ENCODE assay signal across 8 cellular contexts in genomic region chr3:195271859-195272243, GRCh38. TPM values are rescaled to one million over a fixed set of nuclear protein-coding genes. Genes with fewer than 3 reads are reported as not detected.
A peak's percentile ranks its signal among the peaks of the same experiment; 100 is the strongest.
DNase-seq lines count a peak whose midpoint lies in the region; ATAC-seq and TF ChIP-seq lines count a peak whose summit lies in the region.

No MANE protein-coding gene starts in this region.

- no peak for TF ChIP-seq POLR2A in breast epithelium (IDR thresholded peaks at IDR 0.05)

- TF ChIP-seq CTCF in A673 (conservative IDR thresholded peaks at IDR 0.05; ENCODE audit: low read depth, low read length) (no peak), breast epithelium (IDR thresholded peaks at IDR 0.05) (peak in 1 of 3 donors; percentile 3)

- H3K4me1 ChIP-seq in A673 (ENCODE audit: insufficient read depth, low read length, poor library complexity, severe bottlenecking) (peaks cover 16% of the 10 kb centered on the region), HUES48 (ENCODE audit: control insufficient read depth, insufficient read depth, low read length) (peaks cover 16% of the 10 kb centered on the region), breast epithelium (peaks cover 0 to 8% of the 10 kb centered on the region in 2 donors), mononuclear cell (ENCODE audit: insufficient read depth, low read length) (peaks cover 27% of the 10 kb centered on the region)

- peak overlapping the region; percentile 59 for H3K9ac ChIP-seq in HUES48 (ENCODE audit: low read depth, low read length)

- DNase-seq in A673 (ENCODE audit: low spot score) (no peak), breast epithelium (ENCODE audit: low spot score in 2 of 2) (no peak), NK-92 (lab: John Stamatoyannopoulos, UW; ENCODE audit: unreplicated experiment) (no peak)
- no peak for DNase-seq in stimulated activated CD4-positive, alpha-beta T cell treated with anti-CD3 and anti-CD28 coated beads, Interleukin-12 subunit alpha, Interleukin-12 subunit beta, amount 100 ng/mL, for 4 hours

- ATAC-seq in HG02759 (IDR thresholded peaks at IDR 0.05; ENCODE audit: unreplicated experiment) (no peak), GM19351 (IDR thresholded peaks at IDR 0.05; ENCODE audit: unreplicated experiment) (no peak)

- peak overlapping the region; percentile 83 for H3K27ac ChIP-seq in A673 (ENCODE audit: low read depth, low read length, poor library complexity, severe bottlenecking)
- peak overlapping the region; percentile 96 for H3K27ac ChIP-seq in HUES48 (ENCODE audit: low read depth, low read length)
- peak overlapping the region in 1 of 2 donors; percentile 70 for H3K27ac ChIP-seq in breast epithelium

- CTCF ChIA-PET in A673 (lab: Charles Lee), result interaction anchor here (0.9 to 1.6 kb wide), 4 partner anchors 171 to 600 kb away, joined by 4 to 9 read pairs (median 5); partner anchors contain the start of genes ACAP2 and LSG1

- H3K4me3 ChIP-seq in A673 (ENCODE audit: low read depth, low read length, poor library complexity, severe bottlenecking), result peak overlapping the region; percentile 67
- H3K4me3 ChIP-seq in HUES48 (ENCODE audit: low read depth, low read length), result peak overlapping the region; percentile 97
- peak overlapping the region; percentile 63 to 95 (median 72) for H3K4me3 ChIP-seq in breast epithelium
- peak overlapping the region; percentile 81 for H3K4me3 ChIP-seq in mononuclear cell (ENCODE audit: low read length)

- POLR2A ChIA-PET in A673 (lab: Charles Lee; ENCODE audit: low non-redundant PET), result no interaction called here

- intact Hi-C loops in A673 (cut with micrococcal nuclease; ENCODE audit: unreplicated experiment), result loop anchor here (1.0 to 5.0 kb wide), 3 partner anchors 170 to 579 kb away; partner anchors contain the start of gene ACAP2
- intact Hi-C loops in breast epithelium (cut with DNase I; ENCODE audit: low total_unique reads), result no loop called here

- H3K27me3 ChIP-seq in A673 (replicated peaks; ENCODE audit: insufficient read depth, low read depth, low read length, poor library complexity) (no peaks in the 10 kb centered on the region), HUES48 (ENCODE audit: control insufficient read depth, insufficient read depth, low read length) (no peaks in the 10 kb centered on the region), breast epithelium (no peaks in the 10 kb centered on the region), mononuclear cell (ENCODE audit: insufficient read depth, low read length) (no peaks in the 10 kb centered on the region)

- H3K9me3 ChIP-seq in A673 (ENCODE audit: low read depth, low read length, poor library complexity, severe bottlenecking) (no peaks in the 10 kb centered on the region), HUES48 (ENCODE audit: control insufficient read depth, insufficient read depth, low read length) (no peaks in the 10 kb centered on the region), breast epithelium (no peaks in the 10 kb centered on the region), mononuclear cell (ENCODE audit: low read depth, low read length) (no peaks in the 10 kb centered on the region)

- BruUV-seq in A673 (replicated peaks; lab: Mats Ljungman, UMichigan), result no TSS peak

- H3K36me3 ChIP-seq in A673 (ENCODE audit: insufficient read depth, low read length, poor library complexity, severe bottlenecking), result no peaks in the 10 kb centered on the region
- peaks cover 19% of the 10 kb centered on the region; the same call in 1 of the 2 replicates for H3K36me3 ChIP-seq in HUES48 (ENCODE audit: control insufficient read depth, insufficient read depth, low read length)
- no peaks in the 10 kb centered on the region for H3K36me3 ChIP-seq in breast epithelium

RNA-seq across cellular contexts. Expression of gene XXYLT1, which starts 0.9 kb away (rescaled TPM):
- total RNA-seq in A673 (2021) (49.8 and 53.9 TPM in 2 replicates), breast epithelium (10 to 100 TPM in 2 of 3 donors, 1 to 10 TPM in 1; 7.2 to 13.0 (median 10.8) TPM), mononuclear cell (9.0 TPM)
